Comparison of ENCODE assay signal across 10 cellular contexts in the genomic region with DNA sequence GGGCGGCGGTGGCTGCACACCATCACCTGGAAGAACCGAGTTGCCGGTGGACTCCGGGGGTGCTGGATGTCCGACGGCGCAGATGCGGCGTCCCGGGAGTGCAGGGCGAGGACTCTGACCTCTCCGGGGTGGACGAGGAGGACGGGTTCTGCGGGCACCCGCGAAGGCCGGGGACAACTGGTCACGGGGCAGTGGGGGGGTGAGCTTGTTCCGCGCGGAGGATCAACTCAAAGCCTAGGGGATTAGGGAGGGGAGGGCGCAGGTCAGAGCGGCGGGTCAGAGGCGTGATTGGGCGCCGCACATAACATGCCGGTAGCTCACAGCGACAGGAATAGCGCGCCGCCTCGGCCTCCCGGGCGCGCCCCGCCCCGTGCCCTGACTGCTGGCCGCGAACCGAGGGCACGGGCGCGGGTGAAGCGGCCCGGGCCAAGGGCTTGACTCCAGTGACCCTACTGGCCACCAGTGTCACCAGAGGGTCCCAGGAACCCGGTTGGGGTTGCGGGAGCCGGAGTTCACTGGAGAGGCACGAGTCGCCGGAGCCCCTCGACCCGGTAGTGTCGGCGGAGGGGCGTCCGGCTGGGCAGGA. TPM values are rescaled to one million over a fixed set of nuclear protein-coding genes. Genes with fewer than 3 reads are reported as not detected.
DNase-seq lines count a peak whose midpoint lies in the region; ATAC-seq and TF ChIP-seq lines count a peak whose summit lies in the region.
"Had no signal": no experiment of that assay in that cellular context is flagged by ENCODE, and none has a peak within 500 bp of the region (broad histone marks: within the 10 kb centered on the region; RNA-seq: fewer than 3 reads in every experiment).

A gene with protein sequence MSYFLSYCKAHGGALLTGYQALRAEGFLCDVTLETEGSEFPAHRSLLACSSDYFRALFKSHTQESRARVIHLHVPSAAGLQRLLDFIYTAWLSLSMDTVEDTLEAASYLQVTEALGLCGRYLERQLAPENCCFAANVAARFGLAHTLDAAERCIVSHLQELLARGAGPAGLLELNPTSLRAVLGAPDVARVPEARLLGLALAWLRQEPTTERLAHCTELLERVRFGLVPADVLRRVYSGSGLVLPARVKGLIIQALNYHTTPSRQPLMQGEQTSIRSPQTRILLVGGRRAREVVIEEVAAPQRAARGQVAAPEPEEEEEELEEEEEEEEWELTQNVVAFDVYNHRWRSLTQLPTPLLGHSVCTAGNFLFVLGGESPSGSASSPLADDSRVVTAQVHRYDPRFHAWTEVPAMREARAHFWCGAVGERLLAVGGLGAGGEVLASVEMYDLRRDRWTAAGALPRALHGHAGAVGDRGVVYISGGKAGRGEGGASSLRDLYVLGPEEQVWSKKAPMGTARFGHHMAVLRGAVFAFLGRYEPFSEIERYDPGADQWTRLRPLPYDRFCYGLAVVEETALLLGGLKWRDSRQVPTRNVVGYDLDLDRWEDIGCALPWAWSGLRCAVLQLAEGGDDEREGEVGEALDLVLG (minus strand): TSS at position 179 of the 586 bp plus-strand sequence. CDS start 542 bp downstream, outside the sequence.

- intact Hi-C loops in CD8-positive, alpha-beta T cell (cut with DNase I, micrococcal nuclease): no loop called here

- H3K27ac Mint-ChIP-seq in CD8-positive, alpha-beta T cell: peak within 1 kb of the TSS; percentile 57
- H3K27ac Mint-ChIP-seq in T-helper 17 cell: no peak within 1 kb of the TSS
- no peak within 1 kb of the TSS for H3K27ac Mint-ChIP-seq in endothelial cell (ENCODE audit: unreplicated experiment)
- H3K27ac Mint-ChIP-seq in osteocyte (ENCODE audit: unreplicated experiment): no peak within 1 kb of the TSS

- H3K36me3 ChIP-seq in CD8-positive, alpha-beta T cell (ENCODE audit: insufficient read depth, low read length): no peaks in the 10 kb centered on the region
- H3K36me3 ChIP-seq in BE2C: no peaks in the 10 kb centered on the region

- POLR2A ChIA-PET in CD8-positive, alpha-beta T cell (lab: Charles Lee): no interaction called here

- DNase-seq in CD8-positive, alpha-beta T cell: peak in 1 of 7 experiments; percentile 50
- DNase-seq in T-helper 17 cell: no peak
- peak; percentile 6 for DNase-seq in endothelial cell (ENCODE audit: low spot score)
- peak; percentile 85 for DNase-seq in osteocyte (ENCODE audit: extremely low spot score, unreplicated experiment)
- no peak for DNase-seq in BE2C
- DNase-seq in AML-193 (lab: John Stamatoyannopoulos, UW): no peak
- DNase-seq in DMS 273 treated with DMSO at 0.1 percent for 48 hours (lab: John Stamatoyannopoulos, UW): no peak
- DNase-seq: central memory CD4-positive, alpha-beta T cell had no signal

- no peak for TF ChIP-seq CTCF in CD8-positive, alpha-beta T cell (IDR thresholded peaks at IDR 0.05)
- TF ChIP-seq CTCF in endothelial cell (IDR thresholded peaks at IDR 0.05; ENCODE audit: unreplicated experiment) (no peak), osteocyte (IDR thresholded peaks at IDR 0.05) (no peak), BE2C (IDR thresholded peaks at IDR 0.05; ENCODE audit: low read depth, low read length) (no peak)

- CTCF ChIA-PET in CD8-positive, alpha-beta T cell (lab: Charles Lee): no interaction called here

- no peaks in the 10 kb centered on the region for H3K9me3 ChIP-seq in CD8-positive, alpha-beta T cell (ENCODE audit: low read length)
- H3K9me3 ChIP-seq in T-helper 17 cell (ENCODE audit: control insufficient read depth, low read length, poor library complexity, severe bottlenecking): no peaks in the 10 kb centered on the region
- no peaks in the 10 kb centered on the region for H3K9me3 ChIP-seq in BE2C

- H3K4me1 ChIP-seq in CD8-positive, alpha-beta T cell (ENCODE audit: insufficient read depth, low read length): no peaks in the 10 kb centered on the region
- no peaks in the 10 kb centered on the region for H3K4me1 ChIP-seq in BE2C

- H3K4me3 ChIP-seq in CD8-positive, alpha-beta T cell (ENCODE audit: low read depth, low read length): peak within 1 kb of the TSS; percentile 49
- H3K4me3 ChIP-seq in BE2C (ENCODE audit: low read depth, low read length): no peak within 1 kb of the TSS

- peaks cover 9% of the 10 kb centered on the region for H3K4me1 Mint-ChIP-seq in CD8-positive, alpha-beta T cell (ENCODE audit: low read depth)
- H3K4me1 Mint-ChIP-seq in T-helper 17 cell (peaks cover 2% of the 10 kb centered on the region), endothelial cell (ENCODE audit: unreplicated experiment) (peaks cover 3% of the 10 kb centered on the region), osteocyte (ENCODE audit: unreplicated experiment) (peaks cover 2% of the 10 kb centered on the region)

- H3K27me3 ChIP-seq in CD8-positive, alpha-beta T cell (ENCODE audit: insufficient read depth, low read length): no peaks in the 10 kb centered on the region
- no peaks in the 10 kb centered on the region for H3K27me3 ChIP-seq in BE2C

- peak within 1 kb of the TSS; percentile 74 for H3K4me3 Mint-ChIP-seq in CD8-positive, alpha-beta T cell
- H3K4me3 Mint-ChIP-seq in T-helper 17 cell (peak within 1 kb of the TSS; percentile 74), endothelial cell (ENCODE audit: unreplicated experiment) (peak within 1 kb of the TSS; percentile 82), osteocyte (ENCODE audit: unreplicated experiment) (no peak within 1 kb of the TSS)

- H3K27ac ChIP-seq in CD8-positive, alpha-beta T cell (ENCODE audit: low read depth, low read length): no peak within 1 kb of the TSS

- peaks cover 4% of the 10 kb centered on the region for H3K27me3 Mint-ChIP-seq in CD8-positive, alpha-beta T cell (ENCODE audit: low read depth)
- peaks cover 12% of the 10 kb centered on the region for H3K27me3 Mint-ChIP-seq in T-helper 17 cell
- H3K27me3 Mint-ChIP-seq in endothelial cell (ENCODE audit: unreplicated experiment): peaks cover 2% of the 10 kb centered on the region
- no peaks in the 10 kb centered on the region for H3K27me3 Mint-ChIP-seq in osteocyte (ENCODE audit: unreplicated experiment)

- no peaks in the 10 kb centered on the region for H3K36me3 Mint-ChIP-seq in CD8-positive, alpha-beta T cell
- peaks cover 3% of the 10 kb centered on the region for H3K36me3 Mint-ChIP-seq in T-helper 17 cell (ENCODE audit: low read depth)
- peaks cover 3% of the 10 kb centered on the region for H3K36me3 Mint-ChIP-seq in endothelial cell (ENCODE audit: low read depth, unreplicated experiment)
- peaks cover 3% of the 10 kb centered on the region for H3K36me3 Mint-ChIP-seq in osteocyte (ENCODE audit: unreplicated experiment)

- no peaks in the 10 kb centered on the region for H3K9me3 Mint-ChIP-seq in CD8-positive, alpha-beta T cell
- H3K9me3 Mint-ChIP-seq in endothelial cell (ENCODE audit: unreplicated experiment) (no peaks in the 10 kb centered on the region), osteocyte (ENCODE audit: unreplicated experiment) (no peaks in the 10 kb centered on the region)

- ATAC-seq in CD8-positive, alpha-beta T cell: peak; percentile 48
- ATAC-seq in T-helper 17 cell (peak; percentile 54), HG03521 (IDR thresholded peaks at IDR 0.05; ENCODE audit: unreplicated experiment) (no peak)

RNA-seq across cellular contexts. Expression of the gene that starts here (rescaled TPM):
- under 1 TPM; 0.25 to 0.38 TPM for total RNA-seq in CD8-positive, alpha-beta T cell
- total RNA-seq in T-helper 17 cell (under 1 TPM; 0.50 to 0.73 TPM), endothelial cell (ENCODE audit: unreplicated experiment) (not detected), osteocyte (not detected in 2 replicates)
- polyA plus RNA-seq in BE2C (2012; ENCODE audit: insufficient read depth, insufficient read length, low read depth): 0.79 TPM
- total RNA-seq: H1 had no signal
- polyA plus RNA-seq: H1 had no signal

Comparison
In these comparisons a context has a peak if more than half of its experiments do, and no peak if none do; other contexts are left out.
1. Peak in ATAC-seq and H3K4me3 ChIP-seq in CD8-positive, alpha-beta T cell; RNA of the gene not detected or under 1 TPM.
2. Peak in ATAC-seq in T-helper 17 cell; RNA of the gene not detected or under 1 TPM.
3. Peak in DNase-seq in endothelial cell; RNA of the gene not detected or under 1 TPM.
4. Peak in DNase-seq in osteocyte; RNA of the gene not detected or under 1 TPM.